In genomic region chr12:5736016-5736415, GRCh38 we compare ENCODE assay signal across 19 cellular contexts.
DNase-seq lines count a peak whose midpoint lies in the region; ATAC-seq and TF ChIP-seq lines count a peak whose summit lies in the region.
"Had no signal": no experiment of that assay in that cellular context is flagged by ENCODE, and none has a peak within 500 bp of the region (broad histone marks: within the 10 kb centered on the region; RNA-seq: fewer than 3 reads in every experiment).

No MANE protein-coding gene starts in this region.

- H3K27ac ChIP-seq in left ventricle myocardium inferior (replicated peaks) (peak overlapping the region; percentile 12), heart right ventricle (no peak overlapping the region), esophagus muscularis mucosa (replicated peaks in 1 of 4) (no peak overlapping the region), neural progenitor cell (no peak overlapping the region), prostate gland (no peak overlapping the region)
- H3K27ac ChIP-seq: 22Rv1; A549; BLaER1 treated with 17β-estradiol and CSF1 and Interleukin-3, amounts not matched to agents 10 nM and 100 nM; C4-2B had no signal

- no peak overlapping the region for H3K4me3 ChIP-seq in left ventricle myocardium inferior
- no peak overlapping the region for H3K4me3 ChIP-seq in heart right ventricle
- H3K4me3 ChIP-seq in esophagus muscularis mucosa, result no peak overlapping the region
- no peak overlapping the region for H3K4me3 ChIP-seq in neural progenitor cell
- H3K4me3 ChIP-seq in prostate gland, result no peak overlapping the region
- H3K4me3 ChIP-seq: A549; BLaER1 treated with 17β-estradiol and CSF1 and Interleukin-3, amounts not matched to agents 10 nM and 100 nM had no signal

- intact Hi-C loops in left ventricle myocardium inferior (cut with micrococcal nuclease), result no loop called here
- intact Hi-C loops in heart right ventricle (cut with DNase I), result no loop called here
- intact Hi-C loops in esophagus muscularis mucosa (cut with DNase I), result no loop called here
- intact Hi-C loops in prostate gland (cut with DNase I), result no loop called here

- no peak overlapping the region for H3K27ac Mint-ChIP-seq in neural progenitor cell
- H3K27ac Mint-ChIP-seq: B cell; CD4-positive, alpha-beta T cell; CD8-positive, alpha-beta T cell had no signal

- peaks cover 3% of the 10 kb centered on the region for H3K4me1 Mint-ChIP-seq in neural progenitor cell
- H3K4me1 Mint-ChIP-seq: B cell had no signal

- peaks cover 29% of the 10 kb centered on the region for H3K4me1 ChIP-seq in left ventricle myocardium inferior
- no peaks in the 10 kb centered on the region for H3K4me1 ChIP-seq in heart right ventricle
- H3K4me1 ChIP-seq in esophagus muscularis mucosa, result no peaks in the 10 kb centered on the region
- H3K4me1 ChIP-seq in neural progenitor cell, result no peaks in the 10 kb centered on the region
- no peaks in the 10 kb centered on the region for H3K4me1 ChIP-seq in prostate gland (replicated peaks)
- H3K4me1 ChIP-seq: A549 had no signal

- H3K9me3 Mint-ChIP-seq in neural progenitor cell, result no peaks in the 10 kb centered on the region
- H3K9me3 Mint-ChIP-seq: CD4-positive, alpha-beta T cell; CD8-positive, alpha-beta T cell had no signal

- H3K9me3 ChIP-seq in left ventricle myocardium inferior (replicated peaks), result no peaks in the 10 kb centered on the region
- no peaks in the 10 kb centered on the region for H3K9me3 ChIP-seq in heart right ventricle
- no peaks in the 10 kb centered on the region for H3K9me3 ChIP-seq in esophagus muscularis mucosa
- H3K9me3 ChIP-seq in neural progenitor cell (ENCODE audit: low read depth), result no peaks in the 10 kb centered on the region
- no peaks in the 10 kb centered on the region for H3K9me3 ChIP-seq in prostate gland
- H3K9me3 ChIP-seq: A549; BLaER1 treated with 17β-estradiol and CSF1 and Interleukin-3, amounts not matched to agents 10 nM and 100 nM; Caco-2 had no signal

- H3K4me3 Mint-ChIP-seq in neural progenitor cell, result no peak overlapping the region
- H3K4me3 Mint-ChIP-seq: B cell; CD4-positive, alpha-beta T cell; CD8-positive, alpha-beta T cell had no signal

- peaks cover 3% of the 10 kb centered on the region for H3K27me3 Mint-ChIP-seq in neural progenitor cell (ENCODE audit: insufficient read depth, low read depth)

- no peak for TF ChIP-seq EP300 in esophagus muscularis mucosa (IDR thresholded peaks at IDR 0.05)

- peak; percentile 35 for DNase-seq in NCI-H82 (lab: John Stamatoyannopoulos, UW)
- no peak for DNase-seq in NCI-H82 treated with DMSO at 0.1 percent for 48 hours (lab: John Stamatoyannopoulos, UW; ENCODE audit: unreplicated experiment)
- DNase-seq in left ventricle myocardium inferior, result no peak
- DNase-seq in heart right ventricle, result no peak
- peak; percentile 68 for DNase-seq in esophagus muscularis mucosa (ENCODE audit: extremely low spot score)
- no peak for DNase-seq in neural progenitor cell (ENCODE audit: low spot score)
- no peak for DNase-seq in prostate gland (ENCODE audit: low spot score)
- DNase-seq: AML-193; Caco-2; Calu3; CD4-positive, alpha-beta T cell; CD8-positive, alpha-beta T cell; DMS79 treated with DMSO at 0.1 percent for 48 hours; GF-D8 had no signal

- no peaks in the 10 kb centered on the region for H4K20me1 ChIP-seq in neural progenitor cell (ENCODE audit: low read depth)
- H4K20me1 ChIP-seq: BLaER1 treated with 17β-estradiol and CSF1 and Interleukin-3, amounts not matched to agents 10 nM and 100 nM had no signal

- H2AFZ ChIP-seq in neural progenitor cell (replicated peaks), result no peak overlapping the region

- TF ChIP-seq POLR2A in esophagus muscularis mucosa (IDR thresholded peaks at IDR 0.05; ENCODE audit: low read depth) (no peak), prostate gland (IDR thresholded peaks at IDR 0.05) (no peak)

- H3F3A ChIP-seq in neural progenitor cell (ENCODE audit: low read depth), result no peaks in the 10 kb centered on the region

- no peak overlapping the region for H3K9ac ChIP-seq in neural progenitor cell
- H3K9ac ChIP-seq: BLaER1 treated with 17β-estradiol and CSF1 and Interleukin-3, amounts not matched to agents 10 nM and 100 nM had no signal

- ATAC-seq in heart right ventricle, result no peak
- ATAC-seq: A549; CD8-positive, alpha-beta T cell had no signal

- no peaks in the 10 kb centered on the region for H3K27me3 ChIP-seq in left ventricle myocardium inferior (ENCODE audit: low read depth)
- H3K27me3 ChIP-seq in heart right ventricle, result no peaks in the 10 kb centered on the region
- no peaks in the 10 kb centered on the region for H3K27me3 ChIP-seq in esophagus muscularis mucosa
- no peaks in the 10 kb centered on the region for H3K27me3 ChIP-seq in neural progenitor cell
- H3K27me3 ChIP-seq in prostate gland (replicated peaks; ENCODE audit: insufficient read depth), result no peaks in the 10 kb centered on the region
- H3K27me3 ChIP-seq: BLaER1 treated with 17β-estradiol and CSF1 and Interleukin-3, amounts not matched to agents 10 nM and 100 nM had no signal

- H3K36me3 ChIP-seq in left ventricle myocardium inferior (no peaks in the 10 kb centered on the region), heart right ventricle (peaks cover 0 to 23% (median 0%) of the 10 kb centered on the region in 9 donors), esophagus muscularis mucosa (peaks cover 0 to 26% (median 0%) of the 10 kb centered on the region in 4 donors), neural progenitor cell (no peaks in the 10 kb centered on the region), prostate gland (no peaks in the 10 kb centered on the region)
- H3K36me3 ChIP-seq: BLaER1 treated with 17β-estradiol and CSF1 and Interleukin-3, amounts not matched to agents 10 nM and 100 nM had no signal

- no peak for TF ChIP-seq CTCF in left ventricle myocardium inferior (IDR thresholded peaks at IDR 0.05; ENCODE audit: borderline replicate concordance)
- no peak for TF ChIP-seq CTCF in heart right ventricle (IDR thresholded peaks at IDR 0.05)
- no peak for TF ChIP-seq CTCF in esophagus muscularis mucosa (IDR thresholded peaks at IDR 0.05)
- TF ChIP-seq CTCF in neural progenitor cell (IDR thresholded peaks at IDR 0.05), result no peak
- TF ChIP-seq CTCF in prostate gland (IDR thresholded peaks at IDR 0.05), result no peak

- H3K36me3 Mint-ChIP-seq in neural progenitor cell, result peaks cover 7% of the 10 kb centered on the region
- H3K36me3 Mint-ChIP-seq: CD8-positive, alpha-beta T cell had no signal

- H3K4me2 ChIP-seq in neural progenitor cell, result no peak overlapping the region
- H3K4me2 ChIP-seq: A549; BLaER1 treated with 17β-estradiol and CSF1 and Interleukin-3, amounts not matched to agents 10 nM and 100 nM had no signal

- no peaks in the 10 kb centered on the region for H3K79me2 ChIP-seq in neural progenitor cell (ENCODE audit: low read depth)

- WGBS in heart right ventricle, 2 donors, result 55 to 64% methylated on average over 2 of the region's 2 CpGs
- 83% methylated on average over 2 of the region's 2 CpGs for WGBS in esophagus muscularis mucosa
- WGBS in prostate gland, result 88% methylated on average over 2 of the region's 2 CpGs

Comparison
In these comparisons a context has a peak if more than half of its experiments do, and no peak if none do; other contexts are left out.
1. DNase-seq: peak in NCI-H82 (single experiment) and esophagus muscularis mucosa (single experiment); none in NCI-H82 treated with DMSO at 0.1 percent for 48 hours (single experiment), left ventricle myocardium inferior (single experiment), heart right ventricle (0 of 2), neural progenitor cell (single experiment) and prostate gland (single experiment).